In the genomic region with DNA sequence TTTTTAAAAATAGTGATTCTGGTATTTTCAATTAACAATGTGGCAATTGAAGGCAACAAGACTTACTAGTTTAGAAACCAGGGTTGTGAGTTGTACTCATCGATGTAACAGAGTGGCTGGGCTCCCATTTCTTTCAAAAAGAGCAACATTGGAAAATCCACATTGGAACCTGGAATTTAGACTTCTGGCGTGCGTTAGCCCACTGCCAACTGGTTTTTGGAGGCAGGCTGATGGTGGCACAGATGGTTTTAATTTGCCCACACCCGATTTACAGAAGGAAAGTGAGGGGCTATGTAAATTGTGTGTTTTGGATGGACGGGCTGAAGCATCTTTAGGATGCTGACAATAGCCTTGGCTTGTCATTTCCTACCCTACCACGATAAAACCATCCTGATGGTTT, we compare ENCODE assay signal across 27 cellular contexts.
DNase-seq lines count a peak whose midpoint lies in the region; ATAC-seq and TF ChIP-seq lines count a peak whose summit lies in the region.
"Had no signal": no experiment of that assay in that cellular context is flagged by ENCODE, and none has a peak within 500 bp of the region (broad histone marks: within the 10 kb centered on the region; RNA-seq: fewer than 3 reads in every experiment).

No MANE protein-coding gene starts in this region.

- H3K27ac ChIP-seq in AG04450 (ENCODE audit: low read depth, low read length), result peak overlapping the region; percentile 90
- H3K27ac ChIP-seq in IMR-90 (ENCODE audit: insufficient read depth, low read length), result no peak overlapping the region
- H3K27ac ChIP-seq in SJSA1, result 0 out of 2 replicates have a peak overlapping the region, but pooled peaks have one; percentile 87
- H3K27ac ChIP-seq in osteoblast (ENCODE audit: low read depth, low read length), result peak overlapping the region; percentile 84
- no peak overlapping the region for H3K27ac ChIP-seq in psoas muscle

- H2AK5ac ChIP-seq in IMR-90 (ENCODE audit: low read depth, low read length), result peak overlapping the region; percentile 51

- H3K36me3 ChIP-seq in IMR-90 (ENCODE audit: control insufficient read depth, insufficient read depth, low read length) (no peaks in the 10 kb centered on the region), SJSA1 (no peaks in the 10 kb centered on the region), osteoblast (ENCODE audit: insufficient read depth, low read length) (no peaks in the 10 kb centered on the region), psoas muscle (ENCODE audit: insufficient read depth in 1 of 2, low read depth in 1 of 2) (no peaks in the 10 kb centered on the region)
- H3K36me3 ChIP-seq: BE2C, HAP-1, MG63, SJCRH30 had no signal

- CTCF ChIA-PET in AG04450 (lab: Charles Lee) (no interaction called here), IMR-90 (lab: Yijun Ruan, JAX) (no interaction called here)

- H3K9me3 ChIP-seq in AG04450 (ENCODE audit: control insufficient read depth, insufficient read depth, low read length) (peaks cover 8% of the 10 kb centered on the region), IMR-90 (ENCODE audit: control insufficient read depth, insufficient read depth, low read length) (no peaks in the 10 kb centered on the region), SJSA1 (replicated peaks) (no peaks in the 10 kb centered on the region; the same call in 1 of the 2 replicates), osteoblast (ENCODE audit: low read depth, low read length) (no peaks in the 10 kb centered on the region), psoas muscle (no peaks in the 10 kb centered on the region)
- H3K9me3 ChIP-seq: BE2C, HAP-1, MG63, SJCRH30 had no signal

- no peak overlapping the region for H3K18ac ChIP-seq in IMR-90 (ENCODE audit: low read depth, low read length)

- no peak overlapping the region for H3K9ac ChIP-seq in IMR-90 (ENCODE audit: low read depth, low read length)

- H2BK20ac ChIP-seq in IMR-90 (ENCODE audit: low read depth, low read length), result peak overlapping the region; percentile 82

- H2BK15ac ChIP-seq in IMR-90 (ENCODE audit: low read depth, low read length), result peak overlapping the region; percentile 71; the same call in 2 of the 3 replicates

- H4K91ac ChIP-seq in IMR-90 (ENCODE audit: insufficient read depth, low read depth, low read length), result peak overlapping the region; percentile 52

- H3K4me3 ChIP-seq in AG04450 (ENCODE audit: low read depth, low read length) (no peak overlapping the region), IMR-90 (ENCODE audit: insufficient read depth, low read depth, low read length) (no peak overlapping the region), SJSA1 (no peak overlapping the region), osteoblast (ENCODE audit: insufficient read depth, low read length) (no peak overlapping the region), psoas muscle (no peak overlapping the region)
- H3K4me3 ChIP-seq: GM12878, HAP-1, MG63, SJCRH30 had no signal

- no peaks in the 10 kb centered on the region for H3K79me1 ChIP-seq in IMR-90 (ENCODE audit: low read depth in 1 of 2, low read length in 2 of 2)

- POLR2A ChIA-PET in AG04450 (lab: Yijun Ruan, JAX), result no interaction called here
- POLR2A ChIA-PET in IMR-90 (lab: Charles Lee; ENCODE audit: unreplicated experiment), result no interaction called here

- DNase-seq in AG04450 (ENCODE audit: low read depth, low spot score) (no peak), IMR-90 (no peak), SJSA1 (ENCODE audit: low read depth in 1 of 2, low spot score in 2 of 2) (no peak), osteoblast (ENCODE audit: insufficient read length, low spot score, missing footprints) (no peak), putamen (ENCODE audit: low spot score) (no peak), psoas muscle (no peak), NCI-H2196 treated with DMSO at 0.1 percent for 48 hours (lab: John Stamatoyannopoulos, UW; ENCODE audit: unreplicated experiment) (no peak)
- DNase-seq: BE2C; CD8-positive, alpha-beta memory T cell; DMS 273 treated with DMSO at 0.1 percent for 48 hours; DMS79; EL; GDM1; GOT3; HFFc6; KBM-7; MG63; NCI-H1105 treated with DMSO at 0.1 percent for 48 hours; NCI-H146; NCI-H1930; NCI-H2107; NCI-H526 treated with DMSO at 0.1 percent for 48 hours; OCI-M1; SJCRH30 had no signal

- in situ Hi-C loops in IMR-90 (cut with MboI; ENCODE audit: low sequenced_read_pairs), result loop anchor here (10.0 kb wide), 1 partner anchor 1131 kb away; no protein-coding TSS in a partner anchor

- no peak overlapping the region; the same call in 1 of the 2 replicates for H4K5ac ChIP-seq in IMR-90 (ENCODE audit: low read depth, low read length)

- BruUV-seq in IMR-90 (replicated peaks; lab: Mats Ljungman, UMichigan), result no TSS peak

- H2BK120ac ChIP-seq in IMR-90 (ENCODE audit: low read depth, low read length), result peak overlapping the region; percentile 89

- no peak for ATAC-seq in IMR-90 (ENCODE audit: low read depth)
- ATAC-seq in psoas muscle, result no peak
- ATAC-seq: GM12878, Right ventricle myocardium inferior had no signal

- H2AK9ac ChIP-seq in IMR-90 (replicated peaks; ENCODE audit: low read depth, low read length, poor library complexity), result peak overlapping the region; percentile 12

- H4K8ac ChIP-seq in IMR-90 (ENCODE audit: low read depth in 2 of 2, low read length in 2 of 2), result peak overlapping the region in 1 of 2 experiments; percentile 7; a peak in 1 of 4 replicates

- peak overlapping the region; percentile 12 for H3K4ac ChIP-seq in IMR-90 (ENCODE audit: low read depth, low read length)

- dilution Hi-C loops in IMR-90 (cut with HindIII; ENCODE audit: low sequenced_read_pairs, unreplicated experiment), result no loop called here

- no peaks in the 10 kb centered on the region for H3K79me2 ChIP-seq in osteoblast (ENCODE audit: insufficient read depth, low read length)

- no peak for TF ChIP-seq POLR2A in IMR-90 (IDR thresholded peaks at IDR 0.05; ENCODE audit: low read depth, low read length)

- intact Hi-C loops in IMR-90 (cut with micrococcal nuclease) (no loop called here), psoas muscle (cut with DNase I) (no loop called here)

- H4K20me1 ChIP-seq in IMR-90 (ENCODE audit: insufficient read depth, low read length), result no peaks in the 10 kb centered on the region
- no peaks in the 10 kb centered on the region for H4K20me1 ChIP-seq in osteoblast (ENCODE audit: insufficient read depth, low read length)

- H3K4me1 ChIP-seq in IMR-90 (ENCODE audit: control insufficient read depth, insufficient read depth, low read length) (peaks cover 7% of the 10 kb centered on the region), SJSA1 (replicated peaks) (peaks cover 29% of the 10 kb centered on the region), osteoblast (ENCODE audit: insufficient read depth, low read length) (peaks cover 28% of the 10 kb centered on the region), psoas muscle (no peaks in the 10 kb centered on the region)
- H3K4me1 ChIP-seq: HAP-1 had no signal

- H3K14ac ChIP-seq in IMR-90 (replicated peaks; ENCODE audit: low read depth, low read length), result peak overlapping the region; percentile 44

- TF ChIP-seq CTCF in AG04450 (IDR thresholded peaks at IDR 0.05; ENCODE audit: low read depth, low read length) (no peak), IMR-90 (conservative IDR thresholded peaks at IDR 0.05; ENCODE audit: low read depth, low read length) (no peak), osteoblast (IDR thresholded peaks at IDR 0.05; ENCODE audit: extremely low read depth, low read depth, low read length) (no peak), psoas muscle (IDR thresholded peaks at IDR 0.05) (no peak)

- TF ChIP-seq RAD21 in IMR-90 (IDR thresholded peaks at IDR 0.05; ENCODE audit: low read length), result no peak

- no peaks in the 10 kb centered on the region for H3K27me3 ChIP-seq in AG04450 (ENCODE audit: control insufficient read depth, insufficient read depth, low read length)
- no peaks in the 10 kb centered on the region for H3K27me3 ChIP-seq in IMR-90 (ENCODE audit: control insufficient read depth, insufficient read depth, low read length)
- H3K27me3 ChIP-seq in SJSA1 (replicated peaks), result no peaks in the 10 kb centered on the region
- no peaks in the 10 kb centered on the region for H3K27me3 ChIP-seq in osteoblast (ENCODE audit: insufficient read depth, low read length)
- peaks cover 0 to 3% (median 0%) of the 10 kb centered on the region in 3 donors for H3K27me3 ChIP-seq in psoas muscle (ENCODE audit: insufficient read depth in 3 of 3, low read length in 2 of 3)
- H3K27me3 ChIP-seq: BE2C, MG63, SJCRH30 had no signal

- 100% methylated on average over 1 of the region's 6 CpGs; no CpG with 5 or more reads in 1 of the 2 experiments for WGBS in IMR-90 (ENCODE audit: extremely low coverage in 2 of 2, insufficient read length in 1 of 2), 2 experiments
- WGBS in psoas muscle, 3 donors, result 61 to 77% (median 62%) methylated on average over 6 of the region's 6 CpGs

- H3K9me1 ChIP-seq in IMR-90 (ENCODE audit: insufficient read depth, low read length), result peaks cover 4% of the 10 kb centered on the region

- no peak overlapping the region for H3K56ac ChIP-seq in IMR-90 (ENCODE audit: extremely low read depth, insufficient read depth, low read length)

- peak overlapping the region; percentile 76; the same call in 1 of the 2 replicates for H3K23ac ChIP-seq in IMR-90 (ENCODE audit: low read depth, low read length)

- H2BK5ac ChIP-seq in IMR-90 (ENCODE audit: low read depth, low read length, poor library complexity, severe bottlenecking), result no peak overlapping the region

- H2AFZ ChIP-seq in IMR-90 (replicated peaks; ENCODE audit: low read length, poor library complexity) (peak overlapping the region; percentile 33), osteoblast (ENCODE audit: low read length) (no peak overlapping the region)

- no peak overlapping the region for H3K4me2 ChIP-seq in IMR-90 (ENCODE audit: low read depth, low read length)
- H3K4me2 ChIP-seq in osteoblast (ENCODE audit: insufficient read depth, low read length), result no peak overlapping the region

TF ChIP-seq in IMR-90, 13 proteins besides CTCF, POLR2A, EP300 and RAD21:
- no peak for TF ChIP-seq BHLHE40 (IDR thresholded peaks at IDR 0.05; ENCODE audit: low read depth, low read length)
- no peak for TF ChIP-seq RFX5 (IDR thresholded peaks at IDR 0.05; ENCODE audit: low read depth, low read length)
- no peak for TF ChIP-seq MXI1 (IDR thresholded peaks at IDR 0.05; ENCODE audit: borderline replicate concordance, low read depth, low read length)
- no peak for TF ChIP-seq MAZ (IDR thresholded peaks at IDR 0.05; ENCODE audit: borderline replicate concordance, low read depth, low read length)
- no peak for TF ChIP-seq CEBPB (IDR thresholded peaks at IDR 0.05; ENCODE audit: low read depth, low read length)
- no peak for TF ChIP-seq SMC3 (IDR thresholded peaks at IDR 0.05; ENCODE audit: low read depth, low read length)

Comparison
In these comparisons a context has a peak if more than half of its experiments do, and no peak if none do; other contexts are left out.
1. H3K27ac ChIP-seq: peak in AG04450 (single experiment), SJSA1 (single experiment) and osteoblast (single experiment); none in IMR-90 (single experiment) and psoas muscle (single experiment).